8 cellular contexts compared by ENCODE assay signal in the genomic region with DNA sequence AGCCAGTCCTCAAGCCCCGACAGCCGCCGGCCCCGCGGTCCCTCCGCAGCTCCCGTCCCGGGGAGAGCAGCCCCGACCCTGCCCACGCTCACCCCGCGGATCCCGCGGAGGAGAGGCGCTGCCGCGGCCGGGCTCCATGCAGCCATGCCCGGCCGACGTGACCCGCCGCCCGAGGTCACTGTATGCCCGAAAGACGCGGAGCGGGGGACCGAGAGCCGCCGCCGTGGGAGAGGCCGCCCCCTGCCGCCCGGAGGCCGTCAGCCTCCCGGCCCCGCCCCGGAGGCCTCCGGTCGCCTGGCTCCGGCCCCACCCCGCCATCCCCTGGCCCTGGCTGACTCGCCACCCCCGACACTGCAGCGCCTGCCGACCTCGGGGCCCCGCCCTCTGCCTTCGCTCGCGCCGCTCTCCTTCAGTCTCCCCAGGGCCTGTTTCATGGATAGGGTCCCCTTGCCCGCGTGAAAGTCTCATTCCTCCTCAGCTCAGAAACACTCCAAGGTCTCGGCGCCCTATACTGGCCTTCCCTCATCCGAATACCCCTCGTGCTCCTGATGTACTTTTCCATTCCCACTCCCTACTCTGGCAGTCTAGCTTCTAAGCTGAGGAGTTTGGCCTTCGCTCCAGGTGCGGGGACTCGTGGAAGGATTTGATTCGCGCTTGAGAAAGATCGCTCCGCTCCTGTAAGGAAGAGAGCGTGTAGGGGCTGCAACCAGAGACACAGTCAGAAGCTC. TPM values are rescaled to one million over a fixed set of nuclear protein-coding genes. Genes with fewer than 3 reads are reported as not detected.
DNase-seq lines count a peak whose midpoint lies in the region; ATAC-seq and TF ChIP-seq lines count a peak whose summit lies in the region.

A gene with protein sequence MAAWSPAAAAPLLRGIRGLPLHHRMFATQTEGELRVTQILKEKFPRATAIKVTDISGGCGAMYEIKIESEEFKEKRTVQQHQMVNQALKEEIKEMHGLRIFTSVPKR (minus strand): TSS at position 184 of the 728 bp plus-strand sequence. CDS start 38 bp downstream, at position 146.

- peak within 1 kb of the TSS; percentile 99 for H2AFZ ChIP-seq in IMR-90 (replicated peaks; ENCODE audit: low read length, poor library complexity)

- H3K36me3 ChIP-seq in IMR-90 (ENCODE audit: control insufficient read depth, insufficient read depth, low read length), result peaks cover 7% of the 10 kb centered on the region

- H2BK120ac ChIP-seq in IMR-90 (ENCODE audit: low read depth, low read length), result peak within 1 kb of the TSS; percentile 76; the same call in 1 of the 2 replicates

- peak; percentile 4 for TF ChIP-seq POLR2A in IMR-90 (IDR thresholded peaks at IDR 0.05; ENCODE audit: low read depth, low read length)

- POLR2A ChIA-PET in IMR-90 (lab: Charles Lee; ENCODE audit: unreplicated experiment), result interaction anchor here (0.6 kb wide), 1 partner anchor 726 kb away, joined by 5 read pairs; no protein-coding TSS in a partner anchor

- H2BK20ac ChIP-seq in IMR-90 (ENCODE audit: low read depth, low read length), result peak within 1 kb of the TSS; percentile 33; the same call in 1 of the 2 replicates

- H3K27ac ChIP-seq in IMR-90 (ENCODE audit: insufficient read depth, low read length), result peak within 1 kb of the TSS; percentile 54

- peak within 1 kb of the TSS; percentile 22 for H3K18ac ChIP-seq in IMR-90 (ENCODE audit: low read depth, low read length)

- dilution Hi-C loops in IMR-90 (cut with HindIII; ENCODE audit: low sequenced_read_pairs, unreplicated experiment), result no loop called here

- peaks cover 23 to 31% of the 10 kb centered on the region in 2 experiments for H3K79me1 ChIP-seq in IMR-90 (ENCODE audit: low read depth in 1 of 2, low read length in 2 of 2)

- peak within 1 kb of the TSS; percentile 96 for H2AK9ac ChIP-seq in IMR-90 (replicated peaks; ENCODE audit: low read depth, low read length, poor library complexity)

- DNase-seq in DMS79 (lab: John Stamatoyannopoulos, UW) (peak; percentile 62), IMR-90 (peak; percentile 55), fibroblast of mammary gland (ENCODE audit: low read depth) (peak; percentile 69)
- peak; percentile 94 to 95 for DNase-seq in activated T-cell treated with anti-CD3 and anti-CD28 coated beads, Interleukin-2, amount 50 U/mL, for 72 hours
- peak; percentile 94 for DNase-seq in natural killer cell treated with Interleukin-12 subunit alpha and Interleukin-12 subunit beta and Interleukin-15 and Interleukin-18, amount 100 ng/mL, for 72 hours (ENCODE audit: low spot score)
- peak; percentile 94 for DNase-seq in stimulated activated naive CD8-positive, alpha-beta T cell treated with anti-CD3 and anti-CD28 coated beads, Interleukin-15, Interleukin-2, amounts not matched to agents 100 U/mL and 50 U/mL, for 24 hours

- peaks cover 5% of the 10 kb centered on the region for H3K4me1 Mint-ChIP-seq in activated T-cell treated with anti-CD3 and anti-CD28 coated beads, Interleukin-2, amount 50 U/mL, for 72 hours (ENCODE audit: low read depth)
- H3K4me1 Mint-ChIP-seq in natural killer cell treated with Interleukin-12 subunit alpha and Interleukin-12 subunit beta and Interleukin-15 and Interleukin-18, amount 100 ng/mL, for 72 hours (ENCODE audit: low read depth in 2 of 2), result peaks cover under 1 to 7% of the 10 kb centered on the region in 2 donors

- peak within 1 kb of the TSS; percentile 88 for H3K9ac ChIP-seq in IMR-90 (ENCODE audit: low read depth, low read length)

- H3K4me2 ChIP-seq in IMR-90 (ENCODE audit: low read depth, low read length), result peak within 1 kb of the TSS; percentile 98

- peak within 1 kb of the TSS; percentile 70 for H4K91ac ChIP-seq in IMR-90 (ENCODE audit: insufficient read depth, low read depth, low read length)

- H2AK5ac ChIP-seq in IMR-90 (ENCODE audit: low read depth, low read length), result peak within 1 kb of the TSS; percentile 56

- H3K4me1 ChIP-seq in IMR-90 (ENCODE audit: control insufficient read depth, insufficient read depth, low read length), result peaks cover 11% of the 10 kb centered on the region

- H3K4me3 ChIP-seq in IMR-90 (ENCODE audit: insufficient read depth, low read depth, low read length) (peak within 1 kb of the TSS; percentile 68), fibroblast of mammary gland (ENCODE audit: control insufficient read depth, low read depth, low read length) (peak within 1 kb of the TSS; percentile 85)

- peaks cover 19% of the 10 kb centered on the region for H3K9me1 ChIP-seq in IMR-90 (ENCODE audit: insufficient read depth, low read length)

- peak; percentile 89 for ATAC-seq in GM21528 (IDR thresholded peaks at IDR 0.05; ENCODE audit: low FRiP score, unreplicated experiment)
- ATAC-seq in IMR-90 (ENCODE audit: low read depth), result peak; percentile 97
- ATAC-seq in activated T-cell treated with anti-CD3 and anti-CD28 coated beads, Interleukin-2, amount 50 U/mL, for 72 hours (replicated peaks in 1 of 2), result peak; percentile 94 to 95
- ATAC-seq in natural killer cell treated with Interleukin-12 subunit alpha and Interleukin-12 subunit beta and Interleukin-15 and Interleukin-18, amount 100 ng/mL, for 72 hours, result peak; percentile 98
- ATAC-seq in stimulated activated naive CD8-positive, alpha-beta T cell treated with anti-CD3 and anti-CD28 coated beads, Interleukin-15, Interleukin-2, amounts not matched to agents 100 U/mL and 50 U/mL, for 24 hours, result peak; percentile 98

- peak; percentile 69 for TF ChIP-seq CTCF in IMR-90 (conservative IDR thresholded peaks at IDR 0.05; ENCODE audit: low read depth, low read length)
- no peak for TF ChIP-seq CTCF in fibroblast of mammary gland (conservative IDR thresholded peaks at IDR 0.05; ENCODE audit: control insufficient read depth, insufficient read depth, low read depth, low read length)

- H2BK15ac ChIP-seq in IMR-90 (ENCODE audit: low read depth, low read length), result peak within 1 kb of the TSS; percentile 34; the same call in 1 of the 3 replicates

- no peaks in the 10 kb centered on the region for H3K9me3 ChIP-seq in IMR-90 (ENCODE audit: control insufficient read depth, insufficient read depth, low read length)

- H3K4ac ChIP-seq in IMR-90 (ENCODE audit: low read depth, low read length), result peak within 1 kb of the TSS; percentile 86

- peak within 1 kb of the TSS; percentile 82 to 87 for H4K8ac ChIP-seq in IMR-90 (ENCODE audit: low read depth in 2 of 2, low read length in 2 of 2)

- TF ChIP-seq RAD21 in IMR-90 (IDR thresholded peaks at IDR 0.05; ENCODE audit: low read length), result peak; percentile 58

- 2% methylated on average over 35 of the region's 67 CpGs; no CpG with 5 or more reads in 1 of the 2 experiments for WGBS in IMR-90 (ENCODE audit: extremely low coverage in 2 of 2, insufficient read length in 1 of 2), 2 experiments

- H3K27ac Mint-ChIP-seq in activated T-cell treated with anti-CD3 and anti-CD28 coated beads, Interleukin-2, amount 50 U/mL, for 72 hours, result no peak within 1 kb of the TSS
- no peak within 1 kb of the TSS for H3K27ac Mint-ChIP-seq in natural killer cell treated with Interleukin-12 subunit alpha and Interleukin-12 subunit beta and Interleukin-15 and Interleukin-18, amount 100 ng/mL, for 72 hours

- intact Hi-C loops in IMR-90 (cut with micrococcal nuclease), result loop anchor here (1.0 kb wide), 2 partner anchors 227 to 324 kb away; no protein-coding TSS in a partner anchor

- peak within 1 kb of the TSS; percentile 93 for H3K14ac ChIP-seq in IMR-90 (replicated peaks; ENCODE audit: low read depth, low read length)

- peaks cover 0 to 6% of the 10 kb centered on the region in 2 donors for H3K36me3 Mint-ChIP-seq in activated T-cell treated with anti-CD3 and anti-CD28 coated beads, Interleukin-2, amount 50 U/mL, for 72 hours (ENCODE audit: insufficient read depth in 2 of 2)
- H3K36me3 Mint-ChIP-seq in natural killer cell treated with Interleukin-12 subunit alpha and Interleukin-12 subunit beta and Interleukin-15 and Interleukin-18, amount 100 ng/mL, for 72 hours, result peaks cover 5% of the 10 kb centered on the region

- in situ Hi-C loops in IMR-90 (cut with MboI; ENCODE audit: low sequenced_read_pairs), result loop anchor here (10.0 to 25.0 kb wide), 2 partner anchors 223 to 311 kb away; partner anchors contain the start of genes DGUOK and STAMBP

- no peak within 1 kb of the TSS for H3K4me3 Mint-ChIP-seq in activated T-cell treated with anti-CD3 and anti-CD28 coated beads, Interleukin-2, amount 50 U/mL, for 72 hours
- no peak within 1 kb of the TSS for H3K4me3 Mint-ChIP-seq in natural killer cell treated with Interleukin-12 subunit alpha and Interleukin-12 subunit beta and Interleukin-15 and Interleukin-18, amount 100 ng/mL, for 72 hours

- H3K56ac ChIP-seq in IMR-90 (ENCODE audit: extremely low read depth, insufficient read depth, low read length), result peak within 1 kb of the TSS; percentile 70

- H4K5ac ChIP-seq in IMR-90 (ENCODE audit: low read depth, low read length), result peak within 1 kb of the TSS; percentile 65

- H2BK5ac ChIP-seq in IMR-90 (ENCODE audit: low read depth, low read length, poor library complexity, severe bottlenecking), result peak within 1 kb of the TSS; percentile 32

- H3K27me3 ChIP-seq in IMR-90 (ENCODE audit: control insufficient read depth, insufficient read depth, low read length), result no peaks in the 10 kb centered on the region

- CTCF ChIA-PET in IMR-90 (lab: Yijun Ruan, JAX), result interaction anchor here (0.6 to 2.5 kb wide), 8 partner anchors 24 to 324 kb away, joined by 3 to 7 read pairs (median 3); partner anchors contain the start of gene MOB1A

- H4K20me1 ChIP-seq in IMR-90 (ENCODE audit: insufficient read depth, low read length), result no peaks in the 10 kb centered on the region

- peak within 1 kb of the TSS; percentile 92 for H3K23ac ChIP-seq in IMR-90 (ENCODE audit: low read depth, low read length)

- H3K27me3 Mint-ChIP-seq in activated T-cell treated with anti-CD3 and anti-CD28 coated beads, Interleukin-2, amount 50 U/mL, for 72 hours (ENCODE audit: low read depth), result no peaks in the 10 kb centered on the region
- no peaks in the 10 kb centered on the region for H3K27me3 Mint-ChIP-seq in natural killer cell treated with Interleukin-12 subunit alpha and Interleukin-12 subunit beta and Interleukin-15 and Interleukin-18, amount 100 ng/mL, for 72 hours

- no TSS peak for BruUV-seq in IMR-90 (replicated peaks; lab: Mats Ljungman, UMichigan)

- H3K9me3 Mint-ChIP-seq in activated T-cell treated with anti-CD3 and anti-CD28 coated beads, Interleukin-2, amount 50 U/mL, for 72 hours, result no peaks in the 10 kb centered on the region
- H3K9me3 Mint-ChIP-seq in natural killer cell treated with Interleukin-12 subunit alpha and Interleukin-12 subunit beta and Interleukin-15 and Interleukin-18, amount 100 ng/mL, for 72 hours, result no peaks in the 10 kb centered on the region

RNA-seq across cellular contexts. Expression of the gene that starts here (rescaled TPM):
- 13.3 and 36.4 TPM in 2 replicates for total RNA-seq in IMR-90 (2012; rRNA removed)
- 39.5 and 46.5 TPM in 2 replicates for polyA plus RNA-seq in IMR-90 (2012; rRNA removed)
- 24.7 and 34.8 TPM in 2 replicates for polyA plus RNA-seq in IMR-90 (2012; cell fraction: cytosol; rRNA removed)
- polyA plus RNA-seq in IMR-90 (2012; cell fraction: nucleus; rRNA removed; ENCODE audit: low replicate concordance), result 3.3 and 13.2 TPM in 2 replicates
- 58.1 TPM for polyA plus RNA-seq in PFSK-1 (2012; ENCODE audit: insufficient read length, low read depth)
- total RNA-seq in activated T-cell treated with anti-CD3 and anti-CD28 coated beads, Interleukin-2, amount 50 U/mL, for 72 hours, result 10 to 100 TPM; 41.1 to 42.5 TPM
- total RNA-seq in natural killer cell treated with Interleukin-12 subunit alpha and Interleukin-12 subunit beta and Interleukin-15 and Interleukin-18, amount 100 ng/mL, for 72 hours, result 10 to 100 TPM; 68.0 to 72.5 TPM

Comparison
In these comparisons a context has a peak if more than half of its experiments do, and no peak if none do; other contexts are left out.
1. Peak in every context shown above with its lines: DNase-seq, ATAC-seq, H3K4me3 ChIP-seq and H3K27ac ChIP-seq.